In genomic region chr20:47677314-47678129, GRCh38 we compare ENCODE assay signal across 9 cellular contexts.
DNase-seq lines count a peak whose midpoint lies in the region; ATAC-seq, FAIRE-seq and TF ChIP-seq lines count a peak whose summit lies in the region.
"Had no signal": no experiment of that assay in that cellular context is flagged by ENCODE, and none has a peak within 500 bp of the region (broad histone marks: within the 10 kb centered on the region; RNA-seq: fewer than 3 reads in every experiment).

No MANE protein-coding gene starts in this region.

- H3K27me3 ChIP-seq in tibial artery = no peaks in the 10 kb centered on the region

- H3K36me3 Mint-ChIP-seq in neural crest cell (ENCODE audit: low read depth) = no peaks in the 10 kb centered on the region
- H3K36me3 Mint-ChIP-seq: natural killer cell treated with Interleukin-12 subunit alpha and Interleukin-12 subunit beta and Interleukin-15 and Interleukin-18, amount 100 ng/mL, for 72 hours had no signal

- H3K27me3 Mint-ChIP-seq in neural crest cell (ENCODE audit: low read depth) = no peaks in the 10 kb centered on the region
- H3K27me3 Mint-ChIP-seq: natural killer cell treated with Interleukin-12 subunit alpha and Interleukin-12 subunit beta and Interleukin-15 and Interleukin-18, amount 100 ng/mL, for 72 hours had no signal

- intact Hi-C loops in tibial artery (cut with DNase I; ENCODE audit: low total_unique reads) = loop anchor here (5.0 kb wide), 2 partner anchors 110 to 940 kb away; partner anchors contain the start of gene SULF2

- FAIRE-seq in A549 (lab: Jason Lieb, UNC) (no peak), GM12892 (lab: Jason Lieb, UNC) (peak; percentile 87)

- TF ChIP-seq EP300 in A549 (IDR thresholded peaks at IDR 0.05) = no peak

- no peak overlapping the region for H3K4me3 ChIP-seq in A549
- no peak overlapping the region for H3K4me3 ChIP-seq in tibial artery

- H3K4me1 ChIP-seq in A549 = no peaks in the 10 kb centered on the region
- H3K4me1 ChIP-seq in tibial artery = no peaks in the 10 kb centered on the region

- POLR2A ChIA-PET in A549 (lab: Yijun Ruan, JAX) = interaction anchor here (0.6 to 1.5 kb wide), 2 partner anchors 618 to 943 kb away, joined by 3 read pairs; no protein-coding TSS in a partner anchor

- TF ChIP-seq CTCF in A549 (IDR thresholded peaks at IDR 0.05) (peak; percentile 86), neural crest cell (conservative IDR thresholded peaks at IDR 0.05) (peak; percentile 89), tibial artery (IDR thresholded peaks at IDR 0.05) (peak; percentile 68 to 69)

- CTCF ChIA-PET in A549 (lab: Yijun Ruan, JAX) = interaction anchor here (0.6 to 13.2 kb wide), 38 partner anchors 9 to 1888 kb away, joined by 3 to 232 read pairs (median 4); no protein-coding TSS in a partner anchor

- H3K4me3 Mint-ChIP-seq in neural crest cell = no peak overlapping the region
- H3K4me3 Mint-ChIP-seq: natural killer cell treated with Interleukin-12 subunit alpha and Interleukin-12 subunit beta and Interleukin-15 and Interleukin-18, amount 100 ng/mL, for 72 hours had no signal

- H3K4me2 ChIP-seq in A549 = no peak overlapping the region

- H3K9me3 Mint-ChIP-seq in neural crest cell = no peaks in the 10 kb centered on the region
- H3K9me3 Mint-ChIP-seq: natural killer cell treated with Interleukin-12 subunit alpha and Interleukin-12 subunit beta and Interleukin-15 and Interleukin-18, amount 100 ng/mL, for 72 hours had no signal

- no peaks in the 10 kb centered on the region for H3K9me3 ChIP-seq in A549
- H3K9me3 ChIP-seq in tibial artery = no peaks in the 10 kb centered on the region

- peaks cover 0 to 37% (median 16%) of the 10 kb centered on the region in 3 donors for H3K36me3 ChIP-seq in tibial artery

- WGBS in A549 (ENCODE audit: missing lambda C conversion rate) = 37% methylated on average over 17 of the region's 18 CpGs

- no peak overlapping the region for H3K27ac Mint-ChIP-seq in neural crest cell (ENCODE audit: unreplicated experiment)
- H3K27ac Mint-ChIP-seq: natural killer cell treated with Interleukin-12 subunit alpha and Interleukin-12 subunit beta and Interleukin-15 and Interleukin-18, amount 100 ng/mL, for 72 hours had no signal

- ATAC-seq in A549 = peak; percentile 33 to 71
- ATAC-seq in HG02610 (IDR thresholded peaks at IDR 0.05; ENCODE audit: unreplicated experiment) = no peak

- DNase-seq in A549 (ENCODE audit: low read depth in 1 of 2, low spot score in 1 of 2) (peak; percentile 59 to 67), GM12892 (ENCODE audit: insufficient read length) (peak; percentile 78), NCI-H345 (lab: John Stamatoyannopoulos, UW) (peak; percentile 68), neural crest cell (ENCODE audit: low read depth, low spot score) (peak; percentile 29), tibial artery (peak in 1 of 2 donors; percentile 54)
- peak; percentile 28 to 36 for DNase-seq in activated CD4-positive, alpha-beta T cell treated with anti-CD3 and anti-CD28 coated beads, Interleukin-2, amount 50 U/mL, for 24 hours (ENCODE audit: low read depth in 1 of 2, low spot score in 1 of 2)
- DNase-seq in effector CD4-positive, alpha-beta T cell = peak; percentile 28

- peak; percentile 89 to 91 for TF ChIP-seq RAD21 in A549 (conservative IDR thresholded peaks at IDR 0.05 in 1 of 2, IDR thresholded peaks at IDR 0.05 in 1 of 2)

- peaks cover 7% of the 10 kb centered on the region for H3K4me1 Mint-ChIP-seq in neural crest cell

- no peak overlapping the region for H3K27ac ChIP-seq in A549
- no peak overlapping the region for H3K27ac ChIP-seq in tibial artery

- TF ChIP-seq POLR2A in A549 (IDR thresholded peaks at IDR 0.05; ENCODE audit: low read length) (no peak), GM12892 (IDR thresholded peaks at IDR 0.05; ENCODE audit: low read depth, low read length) (no peak)

TF ChIP-seq in A549, 52 proteins besides CTCF, POLR2A, EP300 and RAD21:
- no peak for TF ChIP-seq SREBF2 (IDR thresholded peaks at IDR 0.05)
- no peak for TF ChIP-seq TP53 (CRISPR knock-in tag; IDR thresholded peaks at IDR 0.05)
- TF ChIP-seq FOSL2 (IDR thresholded peaks at IDR 0.05) = no peak
- peak; percentile 37; the same call in 1 of the 2 replicates for TF ChIP-seq FOSL2 (CRISPR knock-in tag; IDR thresholded peaks at IDR 0.05)
- TF ChIP-seq SMC3 (IDR thresholded peaks at IDR 0.05) = peak; percentile 89
